ENCODE assay signal across 12 cellular contexts in the genomic region with DNA sequence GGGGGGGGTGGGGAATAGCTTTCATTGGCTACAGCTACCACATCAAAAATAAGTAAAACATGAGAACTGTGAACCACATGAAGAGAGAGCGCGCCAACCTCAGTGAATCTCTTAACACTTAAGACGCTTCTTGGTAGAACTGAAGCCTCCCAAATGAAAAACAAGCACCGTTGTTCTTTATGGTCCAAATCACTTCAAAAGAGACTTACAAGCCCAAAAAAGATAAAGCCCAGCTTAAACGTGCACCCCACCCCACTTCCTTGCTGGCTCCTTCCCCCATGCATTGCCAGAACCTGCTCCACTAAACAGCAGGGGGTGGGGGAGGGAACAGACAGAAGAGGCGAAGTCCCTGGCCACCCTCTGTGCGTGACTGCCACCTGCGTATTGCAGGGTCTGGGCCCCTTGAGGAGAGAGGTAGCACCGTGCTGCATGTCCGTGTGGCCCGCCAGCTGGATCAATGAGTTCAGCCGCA.
DNase-seq lines count a peak whose midpoint lies in the region; ATAC-seq lines count a peak whose summit lies in the region.
"Had no signal": no experiment of that assay in that cellular context is flagged by ENCODE, and none has a peak within 500 bp of the region (broad histone marks: within the 10 kb centered on the region; RNA-seq: fewer than 3 reads in every experiment).

No MANE protein-coding gene starts in this region.

- no peaks in the 10 kb centered on the region for H4K20me1 ChIP-seq in BLaER1

- no peak overlapping the region for H2AFZ ChIP-seq in trophoblast cell (ENCODE audit: insufficient read depth, low read length, poor library complexity)

- peak overlapping the region; percentile 72 for H2AK5ac ChIP-seq in trophoblast cell (ENCODE audit: low read length)

- H4K8ac ChIP-seq in trophoblast cell (ENCODE audit: low read depth, low read length) = peak overlapping the region; percentile 1

- H3K9me3 ChIP-seq in BLaER1 (no peaks in the 10 kb centered on the region), trophoblast cell (ENCODE audit: insufficient read depth, low read depth, low read length) (no peaks in the 10 kb centered on the region)
- H3K9me3 ChIP-seq: neutrophil, SJCRH30 had no signal

- H4K91ac ChIP-seq in trophoblast cell (ENCODE audit: low read depth, low read length) = no peak overlapping the region

- no peaks in the 10 kb centered on the region for H3K27me3 ChIP-seq in BLaER1
- H3K27me3 ChIP-seq in trophoblast cell (ENCODE audit: insufficient read depth, low read length) = no peaks in the 10 kb centered on the region
- H3K27me3 ChIP-seq: SJCRH30 had no signal

- no peak overlapping the region for H3K4ac ChIP-seq in trophoblast cell (ENCODE audit: low read depth, low read length)

- H3K4me3 ChIP-seq in BLaER1 (no peak overlapping the region), trophoblast cell (ENCODE audit: low read depth, low read length) (no peak overlapping the region)
- H3K4me3 ChIP-seq: SJCRH30 had no signal

- ATAC-seq in GM21619 (IDR thresholded peaks at IDR 0.05; ENCODE audit: unreplicated experiment) = no peak
- ATAC-seq: esophagus mucosa had no signal

- H3K27ac ChIP-seq in BLaER1 (no peak overlapping the region), trophoblast cell (ENCODE audit: low read depth, low read length) (no peak overlapping the region)
- H3K27ac ChIP-seq: neutrophil, SJCRH30 had no signal

- no peak overlapping the region for H3K9ac ChIP-seq in BLaER1
- no peak overlapping the region for H3K9ac ChIP-seq in trophoblast cell (ENCODE audit: low read length)

- H2BK120ac ChIP-seq in trophoblast cell (ENCODE audit: insufficient read depth, low read length, poor library complexity) = no peak overlapping the region

- no peak overlapping the region for H2BK5ac ChIP-seq in trophoblast cell (ENCODE audit: low read depth, low read length, poor library complexity)

- no peak overlapping the region for H2BK12ac ChIP-seq in trophoblast cell (ENCODE audit: low read length)

- no peak overlapping the region for H3K23ac ChIP-seq in trophoblast cell (ENCODE audit: low read length)

- H3K79me1 ChIP-seq in trophoblast cell (ENCODE audit: low read length) = peaks cover 2% of the 10 kb centered on the region

- H3K79me2 ChIP-seq in trophoblast cell (ENCODE audit: control insufficient read depth, insufficient read depth, low read length, poor library complexity) = no peaks in the 10 kb centered on the region

- intact Hi-C loops in head of caudate nucleus (cut with DNase I) = loop anchor here (10.0 kb wide), 1 partner anchor 113 kb away; no protein-coding TSS in a partner anchor

- H3K4me2 ChIP-seq in BLaER1 (peak overlapping the region; percentile 80), trophoblast cell (ENCODE audit: low read length) (no peak overlapping the region)

- no CpG with 5 or more reads among the region's 12 CpGs for whole genome bisulfite sequencing in trophoblast cell (ENCODE audit: extremely low coverage, insufficient coverage, insufficient read length)

- no peaks in the 10 kb centered on the region for H3K36me3 ChIP-seq in BLaER1
- no peaks in the 10 kb centered on the region for H3K36me3 ChIP-seq in trophoblast cell (ENCODE audit: control insufficient read depth in 1 of 2, insufficient read depth in 2 of 2, low read length in 2 of 2)
- H3K36me3 ChIP-seq: neutrophil, SJCRH30 had no signal

- H3K4me1 ChIP-seq in BLaER1 (peaks cover 49% of the 10 kb centered on the region), trophoblast cell (ENCODE audit: control insufficient read depth in 1 of 2, insufficient read depth in 2 of 2, low read length in 2 of 2) (peaks cover 7 to 8% of the 10 kb centered on the region in 2 experiments)

- no peak overlapping the region for H3K18ac ChIP-seq in trophoblast cell (ENCODE audit: low read length)

- peak overlapping the region; percentile 50 for H3K14ac ChIP-seq in trophoblast cell (ENCODE audit: low read length)

- no peak overlapping the region for H4K12ac ChIP-seq in trophoblast cell (ENCODE audit: low read depth, low read length)

- DNase-seq in activated CD4-positive, alpha-beta T cell treated with anti-CD3 and anti-CD28 coated beads for 1 hour = peak; percentile 56
- peak; percentile 43 for DNase-seq in activated gamma-delta T cell treated with anti-CD3 and anti-CD28 coated beads, Interleukin-2, amount 50 U/mL, for 16 hours (ENCODE audit: low read depth)
- DNase-seq in trophoblast cell (no peak), NCI-H1048 (lab: John Stamatoyannopoulos, UW) (no peak), medulla oblongata (ENCODE audit: extremely low spot score) (no peak), head of caudate nucleus (no peak)
- DNase-seq: aorta, SJCRH30 had no signal

Comparison
In these comparisons a context has a peak if more than half of its experiments do, and no peak if none do; other contexts are left out.
1. DNase-seq: peak in activated CD4-positive, alpha-beta T cell treated with anti-CD3 and anti-CD28 coated beads for 1 hour (single experiment) and activated gamma-delta T cell treated with anti-CD3 and anti-CD28 coated beads, Interleukin-2, amount 50 U/mL, for 16 hours (single experiment); none in trophoblast cell (0 of 2), NCI-H1048 (single experiment), medulla oblongata (single experiment) and head of caudate nucleus (0 of 42).